1 cellular context compared by ENCODE assay signal in genomic region chr1:39178541-39179431, GRCh38.
TF ChIP-seq lines count a peak whose summit lies in the region.

No MANE protein-coding gene starts in this region.

TF ChIP-seq in K562, 482 proteins besides CTCF, POLR2A, EP300 and RAD21 (continued from another document):
- TF ChIP-seq ZBTB40 (IDR thresholded peaks at IDR 0.05) (no peak), ZBTB40 (CRISPR knock-in tag; IDR thresholded peaks at IDR 0.05) (no peak), CBFA2T3 (IDR thresholded peaks at IDR 0.05) (peak; percentile 75), HOMEZ (CRISPR knock-in tag; IDR thresholded peaks at IDR 0.05) (no peak), OTX1 (CRISPR knock-in tag; IDR thresholded peaks at IDR 0.05) (no peak), ZNF316 (IDR thresholded peaks at IDR 0.05) (0 out of 2 replicates have a peak, but pooled peaks have one; percentile 13), GTF3C2 (IDR thresholded peaks at IDR 0.05; ENCODE audit: borderline replicate concordance, extremely low read depth, insufficient read length) (no peak), ZNF639 (CRISPR knock-in tag; conservative IDR thresholded peaks at IDR 0.05 in 1 of 2, IDR thresholded peaks at IDR 0.05 in 1 of 2) (peak in 1 of 2 experiments; percentile 51; a peak in 1 of 4 replicates), KLF6 (CRISPR knock-in tag; IDR thresholded peaks at IDR 0.05; ENCODE audit: borderline replicate concordance) (no peak), PBX2 (CRISPR knock-in tag; IDR thresholded peaks at IDR 0.05; ENCODE audit: low read depth) (no peak), PBX2 (tag; conservative IDR thresholded peaks at IDR 0.05; ENCODE audit: low read depth) (peak; percentile 44; the same call in 1 of the 2 replicates), NFE2L1 (tag; IDR thresholded peaks at IDR 0.05; ENCODE audit: borderline replicate concordance, low read depth) (no peak), KDM1A (IDR thresholded peaks at IDR 0.05) (peak; percentile 30 to 64; a peak in 2 of 4 replicates), TFE3 (CRISPR knock-in tag; IDR thresholded peaks at IDR 0.05) (no peak), CTBP1 (IDR thresholded peaks at IDR 0.05; ENCODE audit: borderline replicate concordance) (peak; percentile 46; the same call in 1 of the 2 replicates), CBFA2T2 (conservative IDR thresholded peaks at IDR 0.05) (peak; percentile 44), ZNF143 (CRISPR knock-in tag; IDR thresholded peaks at IDR 0.05) (no peak), MCM5 (IDR thresholded peaks at IDR 0.05; ENCODE audit: low read depth) (no peak), MCM7 (IDR thresholded peaks at IDR 0.05) (no peak), CCNT2 (IDR thresholded peaks at IDR 0.05; ENCODE audit: borderline replicate concordance, extremely low read depth, insufficient read length, low read depth, low read length) (peak; percentile 51), DACH1 (IDR thresholded peaks at IDR 0.05; ENCODE audit: partially characterized antibody) (peak; percentile 55), C11orf30 (IDR thresholded peaks at IDR 0.05; ENCODE audit: low read depth) (no peak), GMEB1 (CRISPR knock-in tag; IDR thresholded peaks at IDR 0.05) (no peak)
